8 cellular contexts compared by ENCODE assay signal in the genomic region with DNA sequence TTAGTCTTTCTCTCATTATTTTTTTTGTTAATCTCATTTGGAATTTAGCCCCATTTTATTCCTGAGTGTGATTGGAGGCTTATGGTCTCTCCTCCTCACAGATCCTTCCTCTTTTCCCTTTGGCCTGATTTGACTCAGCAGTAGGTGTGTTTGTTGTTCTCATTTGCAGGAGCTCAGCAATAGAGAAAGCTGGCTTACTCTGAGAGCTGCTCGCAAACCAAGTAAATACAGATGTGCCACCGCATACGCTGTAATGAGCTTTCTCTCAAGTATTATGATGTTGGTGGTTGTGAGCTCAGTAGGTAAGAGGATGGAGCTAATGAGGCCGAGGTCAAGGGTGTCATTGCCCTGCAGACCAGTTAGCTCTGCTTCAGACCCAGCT.
A peak's percentile ranks its signal among the peaks of the same experiment; 100 is the strongest.
DNase-seq lines count a peak whose midpoint lies in the region; ATAC-seq and TF ChIP-seq lines count a peak whose summit lies in the region.

No MANE protein-coding gene starts in this region.

- H3K4me3 Mint-ChIP-seq in activated naive CD8-positive, alpha-beta T cell treated with anti-CD3 and anti-CD28 coated beads, Interleukin-2, amount 10 ng/mL, durations not matched to agents 7 days and 5 days, result no peak overlapping the region
- no peak overlapping the region for H3K4me3 Mint-ChIP-seq in activated naive CD8-positive, alpha-beta T cell treated with anti-CD3 and anti-CD28 coated beads for 36 hours
- no peak overlapping the region for H3K4me3 Mint-ChIP-seq in type B pancreatic cell
- no peak overlapping the region for H3K4me3 Mint-ChIP-seq in glutamatergic neuron (ENCODE audit: unreplicated experiment)
- no peak overlapping the region for H3K4me3 Mint-ChIP-seq in activated CD4-positive, alpha-beta memory T cell treated with anti-CD3 and anti-CD28 coated beads, Interleukin-2, amount 10 ng/mL, durations not matched to agents 7 days and 5 days

- dilution Hi-C loops in IMR-90 (cut with HindIII; ENCODE audit: low sequenced_read_pairs, unreplicated experiment), result no loop called here

- no peaks in the 10 kb centered on the region for H3K27me3 Mint-ChIP-seq in activated naive CD8-positive, alpha-beta T cell treated with anti-CD3 and anti-CD28 coated beads, Interleukin-2, amount 10 ng/mL, durations not matched to agents 7 days and 5 days
- no peaks in the 10 kb centered on the region for H3K27me3 Mint-ChIP-seq in activated naive CD8-positive, alpha-beta T cell treated with anti-CD3 and anti-CD28 coated beads for 36 hours
- H3K27me3 Mint-ChIP-seq in type B pancreatic cell, result no peaks in the 10 kb centered on the region
- H3K27me3 Mint-ChIP-seq in glutamatergic neuron (ENCODE audit: unreplicated experiment), result peaks cover 1% of the 10 kb centered on the region
- H3K27me3 Mint-ChIP-seq in activated CD4-positive, alpha-beta memory T cell treated with anti-CD3 and anti-CD28 coated beads, Interleukin-2, amount 10 ng/mL, durations not matched to agents 7 days and 5 days, result no peaks in the 10 kb centered on the region

- H3K9me3 ChIP-seq in IMR-90 (ENCODE audit: control insufficient read depth, insufficient read depth, low read length) (no peaks in the 10 kb centered on the region), BE2C (no peaks in the 10 kb centered on the region)

- H3K4me2 ChIP-seq in IMR-90 (ENCODE audit: low read depth, low read length), result no peak overlapping the region

- peaks cover 42% of the 10 kb centered on the region for H3K36me3 Mint-ChIP-seq in activated naive CD8-positive, alpha-beta T cell treated with anti-CD3 and anti-CD28 coated beads, Interleukin-2, amount 10 ng/mL, durations not matched to agents 7 days and 5 days
- peaks cover 42% of the 10 kb centered on the region for H3K36me3 Mint-ChIP-seq in activated naive CD8-positive, alpha-beta T cell treated with anti-CD3 and anti-CD28 coated beads for 36 hours
- H3K36me3 Mint-ChIP-seq in type B pancreatic cell (peaks cover 60% of the 10 kb centered on the region), glutamatergic neuron (ENCODE audit: unreplicated experiment) (no peaks in the 10 kb centered on the region)
- peaks cover 56% of the 10 kb centered on the region for H3K36me3 Mint-ChIP-seq in activated CD4-positive, alpha-beta memory T cell treated with anti-CD3 and anti-CD28 coated beads, Interleukin-2, amount 10 ng/mL, durations not matched to agents 7 days and 5 days (ENCODE audit: low read depth)

- in situ Hi-C loops in IMR-90 (cut with MboI; ENCODE audit: low sequenced_read_pairs), result no loop called here

- H4K20me1 ChIP-seq in IMR-90 (ENCODE audit: insufficient read depth, low read length), result no peaks in the 10 kb centered on the region; the same call in 1 of the 2 replicates

- no peak overlapping the region for H4K91ac ChIP-seq in IMR-90 (ENCODE audit: insufficient read depth, low read depth, low read length)

- peak overlapping the region; percentile 59 for H3K27ac Mint-ChIP-seq in activated naive CD8-positive, alpha-beta T cell treated with anti-CD3 and anti-CD28 coated beads, Interleukin-2, amount 10 ng/mL, durations not matched to agents 7 days and 5 days
- H3K27ac Mint-ChIP-seq in activated naive CD8-positive, alpha-beta T cell treated with anti-CD3 and anti-CD28 coated beads for 36 hours, result no peak overlapping the region
- H3K27ac Mint-ChIP-seq in type B pancreatic cell, result peak overlapping the region; percentile 51
- no peak overlapping the region for H3K27ac Mint-ChIP-seq in glutamatergic neuron (ENCODE audit: unreplicated experiment)
- no peak overlapping the region for H3K27ac Mint-ChIP-seq in activated CD4-positive, alpha-beta memory T cell treated with anti-CD3 and anti-CD28 coated beads, Interleukin-2, amount 10 ng/mL, durations not matched to agents 7 days and 5 days

- no peaks in the 10 kb centered on the region for H3K27me3 ChIP-seq in IMR-90 (ENCODE audit: control insufficient read depth, insufficient read depth, low read length)
- no peaks in the 10 kb centered on the region for H3K27me3 ChIP-seq in BE2C

- H3K36me3 ChIP-seq in IMR-90 (ENCODE audit: control insufficient read depth, insufficient read depth, low read length) (peaks cover 26% of the 10 kb centered on the region), BE2C (no peaks in the 10 kb centered on the region)

- no peak overlapping the region for H2AFZ ChIP-seq in IMR-90 (replicated peaks; ENCODE audit: low read length, poor library complexity)

- BruUV-seq in IMR-90 (replicated peaks; lab: Mats Ljungman, UMichigan), result no TSS peak

- POLR2A ChIA-PET in activated naive CD8-positive, alpha-beta T cell treated with anti-CD3 and anti-CD28 coated beads, Interleukin-2, amount 10 ng/mL, durations not matched to agents 7 days and 5 days (lab: Charles Lee), result interaction anchor here (1.0 kb wide), 1 partner anchor 8 kb away, joined by 3 read pairs; no protein-coding TSS in a partner anchor
- POLR2A ChIA-PET in IMR-90 (lab: Charles Lee; ENCODE audit: unreplicated experiment), result no interaction called here
- POLR2A ChIA-PET in activated CD4-positive, alpha-beta memory T cell treated with anti-CD3 and anti-CD28 coated beads, Interleukin-2, amount 10 ng/mL, durations not matched to agents 7 days and 5 days (lab: Charles Lee), result no interaction called here

- H3K4me1 ChIP-seq in IMR-90 (ENCODE audit: control insufficient read depth, insufficient read depth, low read length), result peaks cover 2% of the 10 kb centered on the region; the same call in 1 of the 2 replicates
- H3K4me1 ChIP-seq in BE2C, result no peaks in the 10 kb centered on the region

- no peak overlapping the region for H4K8ac ChIP-seq in IMR-90 (ENCODE audit: low read depth in 2 of 2, low read length in 2 of 2)

- CTCF ChIA-PET in IMR-90 (lab: Yijun Ruan, JAX), result interaction anchor here (0.6 to 1.2 kb wide), 3 partner anchors 36 to 182 kb away, joined by 3 read pairs; no protein-coding TSS in a partner anchor
- CTCF ChIA-PET in activated CD4-positive, alpha-beta memory T cell treated with anti-CD3 and anti-CD28 coated beads, Interleukin-2, amount 10 ng/mL, durations not matched to agents 7 days and 5 days (lab: Charles Lee), result interaction anchor here (1.0 to 1.7 kb wide), 3 partner anchors 177 to 276 kb away, joined by 3 to 6 read pairs (median 5); no protein-coding TSS in a partner anchor

- H3K9me1 ChIP-seq in IMR-90 (ENCODE audit: insufficient read depth, low read length), result peaks cover 22% of the 10 kb centered on the region

- no peak overlapping the region for H3K14ac ChIP-seq in IMR-90 (replicated peaks; ENCODE audit: low read depth, low read length)

- H3K4me1 Mint-ChIP-seq in activated naive CD8-positive, alpha-beta T cell treated with anti-CD3 and anti-CD28 coated beads, Interleukin-2, amount 10 ng/mL, durations not matched to agents 7 days and 5 days, result peaks cover 10% of the 10 kb centered on the region
- H3K4me1 Mint-ChIP-seq in activated naive CD8-positive, alpha-beta T cell treated with anti-CD3 and anti-CD28 coated beads for 36 hours, result peaks cover 19% of the 10 kb centered on the region
- H3K4me1 Mint-ChIP-seq in type B pancreatic cell (ENCODE audit: unreplicated experiment) (peaks cover 15% of the 10 kb centered on the region), glutamatergic neuron (ENCODE audit: low read depth, unreplicated experiment) (peaks cover 2% of the 10 kb centered on the region)
- peaks cover 11% of the 10 kb centered on the region for H3K4me1 Mint-ChIP-seq in activated CD4-positive, alpha-beta memory T cell treated with anti-CD3 and anti-CD28 coated beads, Interleukin-2, amount 10 ng/mL, durations not matched to agents 7 days and 5 days

- H3K4me3 ChIP-seq in IMR-90 (ENCODE audit: insufficient read depth, low read depth, low read length) (no peak overlapping the region), BE2C (ENCODE audit: low read depth, low read length) (no peak overlapping the region)

- no peak overlapping the region for H2BK20ac ChIP-seq in IMR-90 (ENCODE audit: low read depth, low read length)

- peak overlapping the region; percentile 14 for H2BK5ac ChIP-seq in IMR-90 (ENCODE audit: low read depth, low read length, poor library complexity, severe bottlenecking)

- TF ChIP-seq POLR2A in IMR-90 (IDR thresholded peaks at IDR 0.05; ENCODE audit: low read depth, low read length), result no peak

- no peak overlapping the region for H2BK15ac ChIP-seq in IMR-90 (ENCODE audit: low read depth, low read length)

- H3K23ac ChIP-seq in IMR-90 (ENCODE audit: low read depth, low read length), result no peak overlapping the region

- no peak overlapping the region for H3K9ac ChIP-seq in IMR-90 (ENCODE audit: low read depth, low read length)

- no peak overlapping the region for H4K5ac ChIP-seq in IMR-90 (ENCODE audit: low read depth, low read length)

- TF ChIP-seq CTCF in IMR-90 (conservative IDR thresholded peaks at IDR 0.05; ENCODE audit: low read depth, low read length) (no peak), type B pancreatic cell (conservative IDR thresholded peaks at IDR 0.05) (no peak), BE2C (IDR thresholded peaks at IDR 0.05; ENCODE audit: low read depth, low read length) (no peak), glutamatergic neuron (IDR thresholded peaks at IDR 0.05; ENCODE audit: partially characterized antibody, unreplicated experiment) (no peak)

- H3K18ac ChIP-seq in IMR-90 (ENCODE audit: low read depth, low read length), result no peak overlapping the region

- ATAC-seq in activated naive CD8-positive, alpha-beta T cell treated with anti-CD3 and anti-CD28 coated beads, Interleukin-2, amount 10 ng/mL, durations not matched to agents 7 days and 5 days (ENCODE audit: low read depth), result no peak
- ATAC-seq in IMR-90 (ENCODE audit: low read depth), result no peak

- H3K9me3 Mint-ChIP-seq in activated naive CD8-positive, alpha-beta T cell treated with anti-CD3 and anti-CD28 coated beads, Interleukin-2, amount 10 ng/mL, durations not matched to agents 7 days and 5 days, result no peaks in the 10 kb centered on the region
- H3K9me3 Mint-ChIP-seq in activated naive CD8-positive, alpha-beta T cell treated with anti-CD3 and anti-CD28 coated beads for 36 hours, result no peaks in the 10 kb centered on the region
- H3K9me3 Mint-ChIP-seq in type B pancreatic cell, result no peaks in the 10 kb centered on the region
- peaks cover 2% of the 10 kb centered on the region for H3K9me3 Mint-ChIP-seq in glutamatergic neuron (ENCODE audit: unreplicated experiment)
- no peaks in the 10 kb centered on the region for H3K9me3 Mint-ChIP-seq in activated CD4-positive, alpha-beta memory T cell treated with anti-CD3 and anti-CD28 coated beads, Interleukin-2, amount 10 ng/mL, durations not matched to agents 7 days and 5 days

- no peak overlapping the region for H2AK9ac ChIP-seq in IMR-90 (replicated peaks; ENCODE audit: low read depth, low read length, poor library complexity)

- no peak overlapping the region for H2AK5ac ChIP-seq in IMR-90 (ENCODE audit: low read depth, low read length)

- H2BK120ac ChIP-seq in IMR-90 (ENCODE audit: low read depth, low read length), result no peak overlapping the region

- peaks cover 20 to 21% of the 10 kb centered on the region in 2 experiments; a peak in 3 of 4 replicates for H3K79me1 ChIP-seq in IMR-90 (ENCODE audit: low read depth in 1 of 2, low read length in 2 of 2)

- H3K27ac ChIP-seq in IMR-90 (ENCODE audit: insufficient read depth, low read length), result no peak overlapping the region
- peak overlapping the region; percentile 64 for H3K27ac ChIP-seq in caudate nucleus (ENCODE audit: low read depth, low read length)

- no peak overlapping the region for H3K4ac ChIP-seq in IMR-90 (ENCODE audit: low read depth, low read length)

- no peak for DNase-seq in activated naive CD8-positive, alpha-beta T cell treated with anti-CD3 and anti-CD28 coated beads, Interleukin-2, amount 10 ng/mL, durations not matched to agents 7 days and 5 days
- DNase-seq in activated naive CD8-positive, alpha-beta T cell treated with anti-CD3 and anti-CD28 coated beads for 36 hours, result no peak
- DNase-seq in IMR-90, result no peak
- no peak for DNase-seq in caudate nucleus (lab: John Stamatoyannopoulos, UW)
- DNase-seq in type B pancreatic cell (ENCODE audit: extremely low spot score, unreplicated experiment), result no peak
- DNase-seq in BE2C, result no peak
- no peak for DNase-seq in glutamatergic neuron
- DNase-seq in activated CD4-positive, alpha-beta memory T cell treated with anti-CD3 and anti-CD28 coated beads, Interleukin-2, amount 10 ng/mL, durations not matched to agents 7 days and 5 days, result no peak

- WGBS in IMR-90 (ENCODE audit: extremely low coverage in 2 of 2, insufficient read length in 1 of 2), 2 experiments, result 89% methylated on average over 3 of the region's 4 CpGs; no CpG with 5 or more reads in 1 of the 2 experiments

- intact Hi-C loops in IMR-90 (cut with micrococcal nuclease), result no loop called here

- TF ChIP-seq RAD21 in IMR-90 (IDR thresholded peaks at IDR 0.05; ENCODE audit: low read length), result no peak

- no peak overlapping the region for H3K56ac ChIP-seq in IMR-90 (ENCODE audit: extremely low read depth, insufficient read depth, low read length)

Comparison
In these comparisons a context has a peak if more than half of its experiments do, and no peak if none do; other contexts are left out.
1. H3K27ac Mint-ChIP-seq: peak in activated naive CD8-positive, alpha-beta T cell treated with anti-CD3 and anti-CD28 coated beads, Interleukin-2, amount 10 ng/mL, durations not matched to agents 7 days and 5 days (single experiment) and type B pancreatic cell (single experiment); none in activated naive CD8-positive, alpha-beta T cell treated with anti-CD3 and anti-CD28 coated beads for 36 hours (single experiment), glutamatergic neuron (single experiment) and activated CD4-positive, alpha-beta memory T cell treated with anti-CD3 and anti-CD28 coated beads, Interleukin-2, amount 10 ng/mL, durations not matched to agents 7 days and 5 days (single experiment).